In the genomic region with DNA sequence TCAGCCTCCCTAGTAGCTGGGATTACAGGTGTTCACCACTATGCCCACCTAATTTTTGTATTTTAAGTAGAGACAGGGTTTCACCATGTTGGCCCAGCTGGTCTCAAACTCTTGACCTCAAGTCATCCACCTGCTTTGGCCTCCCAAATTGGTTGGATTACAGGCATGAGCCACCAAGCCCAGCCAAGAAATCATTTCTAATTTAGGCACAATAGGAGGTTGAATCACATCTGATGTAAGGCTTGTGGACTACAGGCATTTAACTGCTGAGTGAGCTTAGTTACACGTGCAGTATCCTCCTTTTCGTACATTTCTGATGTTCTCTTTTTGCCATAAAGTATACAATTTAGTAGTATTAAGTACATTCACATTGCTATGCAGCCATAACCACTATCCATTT, we compare ENCODE assay signal across 20 cellular contexts.
"Had no signal": no experiment of that assay in that cellular context is flagged by ENCODE, and none has a peak within 500 bp of the region (broad histone marks: within the 10 kb centered on the region; RNA-seq: fewer than 3 reads in every experiment).

No MANE protein-coding gene starts in this region.

- ATAC-seq: gastrocnemius medialis; heart right ventricle; left cardiac atrium; left lung; left ventricle myocardium superior; lower lobe of right lung; naive thymus-derived CD4-positive, alpha-beta T cell had no signal

- DNase-seq: dermis blood vessel endothelial cell; dorsolateral prefrontal cortex; effector CD4-positive, alpha-beta T cell; effector memory CD4-positive, alpha-beta T cell; foreskin fibroblast; foreskin melanocyte; gastrocnemius medialis; glutamatergic neuron; head of caudate nucleus; heart right ventricle; hippocampal formation; left cardiac atrium; left lung; left ventricle myocardium superior; lower lobe of right lung; mesendoderm; midbrain; naive thymus-derived CD4-positive, alpha-beta T cell had no signal

- H3K27ac ChIP-seq: coronary artery, dorsolateral prefrontal cortex, esophagus muscularis mucosa, gastrocnemius medialis, heart right ventricle, left lung, lower lobe of right lung had no signal

- H3K4me3 ChIP-seq: coronary artery, dorsolateral prefrontal cortex, esophagus muscularis mucosa, gastrocnemius medialis, heart right ventricle, left lung, lower lobe of right lung had no signal

- H3K9me3 ChIP-seq: esophagus muscularis mucosa, gastrocnemius medialis, heart right ventricle, left lung, lower lobe of right lung had no signal

- H3K4me1 ChIP-seq: esophagus muscularis mucosa, gastrocnemius medialis, left lung, lower lobe of right lung had no signal

- H3K36me3 ChIP-seq: esophagus muscularis mucosa, gastrocnemius medialis, heart right ventricle, left lung, lower lobe of right lung had no signal

- H3K27me3 ChIP-seq: dorsolateral prefrontal cortex, esophagus muscularis mucosa, gastrocnemius medialis, heart right ventricle, left lung had no signal
